ENCODE assay signal across 8 cellular contexts in the genomic region with DNA sequence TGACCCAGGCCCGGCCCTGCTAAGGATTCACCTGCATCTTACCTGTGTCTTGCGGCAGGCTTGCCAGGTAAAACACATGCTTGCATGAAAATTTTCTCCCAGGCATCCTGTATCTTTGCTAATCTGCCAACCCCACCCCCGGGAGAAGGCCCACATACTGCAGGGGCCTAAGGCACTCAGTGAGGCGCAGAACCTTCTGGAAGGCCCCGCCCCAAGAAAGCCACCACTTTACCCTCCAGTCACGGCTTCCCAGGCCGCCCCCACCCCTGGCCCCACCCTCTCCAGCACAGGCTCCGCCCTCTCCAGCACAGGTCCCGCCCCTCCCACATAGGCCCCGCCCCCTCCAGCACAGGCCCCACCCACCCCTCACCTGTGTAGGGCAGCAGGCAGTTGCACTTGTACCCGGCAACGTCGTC. TPM values are rescaled to one million over a fixed set of nuclear protein-coding genes. Genes with fewer than 3 reads are reported as not detected.
DNase-seq lines count a peak whose midpoint lies in the region; ATAC-seq and TF ChIP-seq lines count a peak whose summit lies in the region.

No MANE protein-coding gene starts in this region.

- no peaks in the 10 kb centered on the region for H3K4me1 Mint-ChIP-seq in activated T-helper 1 cell treated with anti-CD3 and anti-CD28 coated beads, Interleukin-12 subunit alpha, Interleukin-12 subunit beta, Interleukin-2, Interleukin-4 antibody, amounts not matched to agents 30 ng/mL and 10 ng/mL and 1 ng/mL, durations not matched to agents 14 hours and 24 hours and 36 hours (ENCODE audit: low read depth)
- H3K4me1 Mint-ChIP-seq in activated naive CD4-positive, alpha-beta T cell treated with anti-CD3 and anti-CD28 coated beads, Interleukin-2, amount 10 ng/mL, durations not matched to agents 7 days and 5 days = no peaks in the 10 kb centered on the region
- H3K4me1 Mint-ChIP-seq in glutamatergic neuron (ENCODE audit: low read depth, unreplicated experiment) = no peaks in the 10 kb centered on the region

- H3K27me3 ChIP-seq in lower lobe of right lung (ENCODE audit: low read depth) = no peaks in the 10 kb centered on the region
- H3K27me3 ChIP-seq in tibial nerve = no peaks in the 10 kb centered on the region

- H3K4me1 ChIP-seq in lower lobe of right lung (peaks cover 36% of the 10 kb centered on the region), tibial nerve (peaks cover 0 to 65% (median 34%) of the 10 kb centered on the region in 4 donors)

- H3K27ac ChIP-seq in lower lobe of right lung (peak overlapping the region; percentile 89), tibial nerve (peak overlapping the region; percentile 70 to 87 (median 85))

- no peaks in the 10 kb centered on the region for H3K9me3 Mint-ChIP-seq in activated T-helper 1 cell treated with anti-CD3 and anti-CD28 coated beads, Interleukin-12 subunit alpha, Interleukin-12 subunit beta, Interleukin-2, Interleukin-4 antibody, amounts not matched to agents 30 ng/mL and 10 ng/mL and 1 ng/mL, durations not matched to agents 14 hours and 24 hours and 36 hours
- H3K9me3 Mint-ChIP-seq in activated naive CD4-positive, alpha-beta T cell treated with anti-CD3 and anti-CD28 coated beads, Interleukin-2, amount 10 ng/mL, durations not matched to agents 7 days and 5 days = no peaks in the 10 kb centered on the region
- H3K9me3 Mint-ChIP-seq in glutamatergic neuron (ENCODE audit: unreplicated experiment) = no peaks in the 10 kb centered on the region

- ATAC-seq in lower lobe of right lung = peak; percentile 27 to 29
- ATAC-seq in GM21619 (IDR thresholded peaks at IDR 0.05; ENCODE audit: unreplicated experiment) = no peak

- DNase-seq in activated T-helper 1 cell treated with Interleukin-2 at 50 U/mL for 16 hours (ENCODE audit: low read depth) (peak; percentile 13), lower lobe of right lung (no peak), tibial nerve (ENCODE audit: low spot score in 2 of 2) (no peak), SIG-M5 treated with dmso at 0.1 percent for 504 hours (lab: John Stamatoyannopoulos, UW; ENCODE audit: unreplicated experiment) (no peak), glutamatergic neuron (no peak)
- DNase-seq in activated T-helper 1 cell treated with anti-CD3 and anti-CD28 coated beads, Interleukin-12 subunit alpha, Interleukin-12 subunit beta, Interleukin-2, Interleukin-4 antibody, amounts not matched to agents 30 ng/mL and 10 ng/mL and 1 ng/mL, durations not matched to agents 14 hours and 24 hours and 36 hours (ENCODE audit: low spot score) = no peak
- peak; percentile 47 for DNase-seq in activated naive CD4-positive, alpha-beta T cell treated with anti-CD3 and anti-CD28 coated beads, Interleukin-2, amount 10 ng/mL, durations not matched to agents 7 days and 5 days

- no peak for TF ChIP-seq POLR2A in tibial nerve (IDR thresholded peaks at IDR 0.05)

- no peak for TF ChIP-seq EP300 in tibial nerve (IDR thresholded peaks at IDR 0.05)

- no peak overlapping the region for H3K27ac Mint-ChIP-seq in activated T-helper 1 cell treated with anti-CD3 and anti-CD28 coated beads, Interleukin-12 subunit alpha, Interleukin-12 subunit beta, Interleukin-2, Interleukin-4 antibody, amounts not matched to agents 30 ng/mL and 10 ng/mL and 1 ng/mL, durations not matched to agents 14 hours and 24 hours and 36 hours
- H3K27ac Mint-ChIP-seq in activated naive CD4-positive, alpha-beta T cell treated with anti-CD3 and anti-CD28 coated beads, Interleukin-2, amount 10 ng/mL, durations not matched to agents 7 days and 5 days = no peak overlapping the region
- H3K27ac Mint-ChIP-seq in glutamatergic neuron (ENCODE audit: unreplicated experiment) = no peak overlapping the region

- H3K36me3 Mint-ChIP-seq in activated T-helper 1 cell treated with anti-CD3 and anti-CD28 coated beads, Interleukin-12 subunit alpha, Interleukin-12 subunit beta, Interleukin-2, Interleukin-4 antibody, amounts not matched to agents 30 ng/mL and 10 ng/mL and 1 ng/mL, durations not matched to agents 14 hours and 24 hours and 36 hours (ENCODE audit: low read depth) = no peaks in the 10 kb centered on the region
- H3K36me3 Mint-ChIP-seq in activated naive CD4-positive, alpha-beta T cell treated with anti-CD3 and anti-CD28 coated beads, Interleukin-2, amount 10 ng/mL, durations not matched to agents 7 days and 5 days = peaks cover 32% of the 10 kb centered on the region
- H3K36me3 Mint-ChIP-seq in glutamatergic neuron (ENCODE audit: unreplicated experiment) = no peaks in the 10 kb centered on the region

- TF ChIP-seq CTCF in lower lobe of right lung (IDR thresholded peaks at IDR 0.05) (no peak), tibial nerve (IDR thresholded peaks at IDR 0.05) (no peak), glutamatergic neuron (IDR thresholded peaks at IDR 0.05; ENCODE audit: partially characterized antibody, unreplicated experiment) (no peak)

- H3K36me3 ChIP-seq in lower lobe of right lung (peaks cover 100% of the 10 kb centered on the region), tibial nerve (peaks cover 8 to 100% (median 34%) of the 10 kb centered on the region in 3 donors)

- intact Hi-C loops in activated T-helper 1 cell treated with anti-CD3 and anti-CD28 coated beads, Interleukin-12 subunit alpha, Interleukin-12 subunit beta, Interleukin-2, Interleukin-4 antibody, amounts not matched to agents 30 ng/mL and 10 ng/mL and 1 ng/mL, durations not matched to agents 14 hours and 24 hours and 36 hours (cut with micrococcal nuclease) = loop anchor here (1.0 kb wide), 1 partner anchor 34 kb away; the partner anchor contains the start of gene NOTCH1
- intact Hi-C loops in lower lobe of right lung (cut with DNase I) = no loop called here

- H3K9me3 ChIP-seq in lower lobe of right lung (no peaks in the 10 kb centered on the region), tibial nerve (no peaks in the 10 kb centered on the region)

- CTCF ChIA-PET in activated naive CD4-positive, alpha-beta T cell treated with anti-CD3 and anti-CD28 coated beads, Interleukin-2, amount 10 ng/mL, durations not matched to agents 7 days and 5 days (lab: Charles Lee) = no interaction called here

- H3K4me3 ChIP-seq in lower lobe of right lung (peak overlapping the region; percentile 4), tibial nerve (no peak overlapping the region)

- WGBS in tibial nerve, 2 donors = 49 to 72% methylated on average over 10 to 11 of the region's 13 CpGs

- H3K4me3 Mint-ChIP-seq in activated T-helper 1 cell treated with anti-CD3 and anti-CD28 coated beads, Interleukin-12 subunit alpha, Interleukin-12 subunit beta, Interleukin-2, Interleukin-4 antibody, amounts not matched to agents 30 ng/mL and 10 ng/mL and 1 ng/mL, durations not matched to agents 14 hours and 24 hours and 36 hours = no peak overlapping the region
- H3K4me3 Mint-ChIP-seq in activated naive CD4-positive, alpha-beta T cell treated with anti-CD3 and anti-CD28 coated beads, Interleukin-2, amount 10 ng/mL, durations not matched to agents 7 days and 5 days = no peak overlapping the region
- no peak overlapping the region for H3K4me3 Mint-ChIP-seq in glutamatergic neuron (ENCODE audit: unreplicated experiment)

- no peaks in the 10 kb centered on the region for H3K27me3 Mint-ChIP-seq in activated T-helper 1 cell treated with anti-CD3 and anti-CD28 coated beads, Interleukin-12 subunit alpha, Interleukin-12 subunit beta, Interleukin-2, Interleukin-4 antibody, amounts not matched to agents 30 ng/mL and 10 ng/mL and 1 ng/mL, durations not matched to agents 14 hours and 24 hours and 36 hours (ENCODE audit: insufficient read depth)
- H3K27me3 Mint-ChIP-seq in activated naive CD4-positive, alpha-beta T cell treated with anti-CD3 and anti-CD28 coated beads, Interleukin-2, amount 10 ng/mL, durations not matched to agents 7 days and 5 days = no peaks in the 10 kb centered on the region
- peaks cover 2% of the 10 kb centered on the region for H3K27me3 Mint-ChIP-seq in glutamatergic neuron (ENCODE audit: unreplicated experiment)

RNA-seq across cellular contexts. Expression of gene SEC16A, which starts 29.8 kb away (rescaled TPM):
- total RNA-seq in activated T-helper 1 cell treated with anti-CD3 and anti-CD28 coated beads, Interleukin-12 subunit alpha, Interleukin-12 subunit beta, Interleukin-2, Interleukin-4 antibody, amounts not matched to agents 30 ng/mL and 10 ng/mL and 1 ng/mL, durations not matched to agents 14 hours and 24 hours and 36 hours = 87.3 and 88.5 TPM in 2 replicates
- total RNA-seq in lower lobe of right lung (66.5 TPM), tibial nerve (10 to 100 TPM; 45.8 to 67.5 (median 47.9) TPM), glutamatergic neuron (ENCODE audit: unreplicated experiment) (74.3 TPM)

RNA-seq across cellular contexts. Expression of gene NOTCH1, which starts 33.2 kb away (rescaled TPM):
- 115 and 121 TPM in 2 replicates for total RNA-seq in activated T-helper 1 cell treated with anti-CD3 and anti-CD28 coated beads, Interleukin-12 subunit alpha, Interleukin-12 subunit beta, Interleukin-2, Interleukin-4 antibody, amounts not matched to agents 30 ng/mL and 10 ng/mL and 1 ng/mL, durations not matched to agents 14 hours and 24 hours and 36 hours
- 91.4 TPM for total RNA-seq in lower lobe of right lung
- 10 to 100 TPM; 29.3 to 65.4 (median 41.5) TPM for total RNA-seq in tibial nerve
- total RNA-seq in glutamatergic neuron (ENCODE audit: unreplicated experiment) = 64.2 TPM

Comparison
In these comparisons a context has a peak if more than half of its experiments do, and no peak if none do; other contexts are left out.
1. DNase-seq: peak in activated T-helper 1 cell treated with Interleukin-2 at 50 U/mL for 16 hours (single experiment) and activated naive CD4-positive, alpha-beta T cell treated with anti-CD3 and anti-CD28 coated beads, Interleukin-2, amount 10 ng/mL, durations not matched to agents 7 days and 5 days (single experiment); none in activated T-helper 1 cell treated with anti-CD3 and anti-CD28 coated beads, Interleukin-12 subunit alpha, Interleukin-12 subunit beta, Interleukin-2, Interleukin-4 antibody, amounts not matched to agents 30 ng/mL and 10 ng/mL and 1 ng/mL, durations not matched to agents 14 hours and 24 hours and 36 hours (single experiment), lower lobe of right lung (single experiment), tibial nerve (0 of 2), SIG-M5 treated with dmso at 0.1 percent for 504 hours (single experiment) and glutamatergic neuron (single experiment).